In genomic region chr5:68380071-68380470, GRCh38 we compare ENCODE assay signal across 15 cellular contexts.
"Had no signal": no experiment of that assay in that cellular context is flagged by ENCODE, and none has a peak within 500 bp of the region (broad histone marks: within the 10 kb centered on the region; RNA-seq: fewer than 3 reads in every experiment).

No MANE protein-coding gene starts in this region.

- H3K36me3 ChIP-seq: colonic mucosa, gastrocnemius medialis, heart right ventricle had no signal

- ATAC-seq: activated T-helper 17 cell treated with anti-CD3 and anti-CD28 coated beads, Interleukin-2, amount 50 U/mL, for 72 hours; gastrocnemius medialis; heart right ventricle; mucosa of descending colon; stimulated activated naive CD8-positive, alpha-beta T cell treated with anti-CD3 and anti-CD28 coated beads, Interleukin-15, amount 100 ng/mL, for 72 hours had no signal

- H3K27me3 ChIP-seq: colonic mucosa, gastrocnemius medialis, heart right ventricle had no signal

- H3K4me3 ChIP-seq: colonic mucosa, gastrocnemius medialis, heart right ventricle, mucosa of descending colon had no signal

- H3K27ac Mint-ChIP-seq: activated T-helper 17 cell treated with anti-CD3 and anti-CD28 coated beads, Interleukin-2, amount 50 U/mL, for 72 hours; nephron progenitor cell; stimulated activated naive CD8-positive, alpha-beta T cell treated with anti-CD3 and anti-CD28 coated beads, Interleukin-15, amount 100 ng/mL, for 72 hours had no signal

- DNase-seq: activated CD4-positive, alpha-beta T cell treated with anti-CD3 and anti-CD28 coated beads, Interleukin-2, amount 50 U/mL, for 48 hours; activated CD8-positive, alpha-beta memory T cell treated with anti-CD3 and anti-CD28 coated beads, Interleukin-2, amount 50 U/mL, for 48 hours; activated naive CD4-positive, alpha-beta T cell treated with anti-CD3 and anti-CD28 coated beads, Interleukin-2, amount 50 U/mL, for 16 hours; caudate nucleus; effector memory CD4-positive, alpha-beta T cell; gastrocnemius medialis; heart right ventricle; mucosa of descending colon; nephron progenitor cell; stimulated activated CD4-positive, alpha-beta T cell treated with anti-CD3 and anti-CD28 coated beads, Interleukin-4, amount 100 ng/mL, for 1 hour; stimulated activated CD8-positive, alpha-beta memory T cell treated with anti-CD3 and anti-CD28 coated beads, Interleukin-4, amount 100 ng/mL, for 48 hours; stimulated activated naive CD8-positive, alpha-beta T cell treated with anti-CD3 and anti-CD28 coated beads, Interleukin-15, amount 100 ng/mL, for 72 hours; T-helper 1 cell had no signal

- H3K27ac ChIP-seq: colonic mucosa, gastrocnemius medialis, heart right ventricle had no signal

- H3K4me1 ChIP-seq: colonic mucosa, gastrocnemius medialis had no signal

- H3K27me3 Mint-ChIP-seq: activated T-helper 17 cell treated with anti-CD3 and anti-CD28 coated beads, Interleukin-2, amount 50 U/mL, for 72 hours; stimulated activated naive CD8-positive, alpha-beta T cell treated with anti-CD3 and anti-CD28 coated beads, Interleukin-15, amount 100 ng/mL, for 72 hours had no signal

- H3K4me3 Mint-ChIP-seq: nephron progenitor cell; stimulated activated naive CD8-positive, alpha-beta T cell treated with anti-CD3 and anti-CD28 coated beads, Interleukin-15, amount 100 ng/mL, for 72 hours had no signal

- H3K9me3 ChIP-seq: colonic mucosa, gastrocnemius medialis, heart right ventricle, mucosa of descending colon had no signal
